Comparison of ENCODE assay signal across 1 cellular context in genomic region chr1:38929476-38929875, GRCh38.
TF ChIP-seq lines count a peak whose summit lies in the region.

No MANE protein-coding gene starts in this region.

TF ChIP-seq in H1, 55 proteins besides CTCF, POLR2A, EP300 and RAD21:
- TF ChIP-seq CHD7 (IDR thresholded peaks at IDR 0.05; ENCODE audit: insufficient replicate concordance, low read length), result no peak
- TF ChIP-seq RFX5 (IDR thresholded peaks at IDR 0.05; ENCODE audit: borderline replicate concordance, low read depth, low read length), result peak; percentile 58; the same call in 1 of the 2 replicates
